In genomic region chr11:119205574-119206511, GRCh38 we compare ENCODE assay signal across 8 cellular contexts. TPM values are rescaled to one million over a fixed set of nuclear protein-coding genes. Genes with fewer than 3 reads are reported as not detected.
DNase-seq lines count a peak whose midpoint lies in the region; ATAC-seq lines count a peak whose summit lies in the region.

CBL (plus strand) TSS chr11:119206339; CDS start chr11:119206418, 79 bp downstream.

- H3K36me3 ChIP-seq in esophagus (ENCODE audit: control insufficient read depth in 2 of 2, insufficient read depth in 2 of 2, low read length in 1 of 2) = no peaks in the 10 kb centered on the region
- H3K36me3 ChIP-seq in mucosa of stomach (ENCODE audit: control insufficient read depth, insufficient read depth, low read length) = no peaks in the 10 kb centered on the region

- no peaks in the 10 kb centered on the region for H3K27me3 Mint-ChIP-seq in IgD-negative memory B cell

- H3K9me3 ChIP-seq in esophagus (ENCODE audit: control insufficient read depth in 2 of 2, insufficient read depth in 1 of 2, low read depth in 1 of 2, low read length in 1 of 2) (no peaks in the 10 kb centered on the region), mucosa of stomach (ENCODE audit: control insufficient read depth, low read length) (no peaks in the 10 kb centered on the region)

- peak within 1 kb of the TSS; percentile 84 to 96 (median 85) for H3K27ac Mint-ChIP-seq in IgD-negative memory B cell

- H3K9me3 Mint-ChIP-seq in IgD-negative memory B cell = no peaks in the 10 kb centered on the region

- H3K36me3 Mint-ChIP-seq in IgD-negative memory B cell = no peaks in the 10 kb centered on the region

- peak within 1 kb of the TSS; percentile 92 to 99 (median 98) for H3K4me3 Mint-ChIP-seq in IgD-negative memory B cell

- H3K4me3 ChIP-seq in esophagus (ENCODE audit: low read depth in 1 of 2, low read length in 2 of 2) (peak within 1 kb of the TSS; percentile 70 to 95), mucosa of stomach (ENCODE audit: low read length) (peak within 1 kb of the TSS; percentile 56)

- H3K27ac ChIP-seq in esophagus (ENCODE audit: low read depth in 2 of 2, low read length in 1 of 2) = peak within 1 kb of the TSS; percentile 96 to 99

- peak; percentile 73 for DNase-seq in DMS153 (lab: John Stamatoyannopoulos, UW)
- DNase-seq in OCI-M2 (lab: John Stamatoyannopoulos, UW; ENCODE audit: unreplicated experiment) = peak; percentile 50
- peak; percentile 99 for DNase-seq in activated T-cell treated with anti-CD3 and anti-CD28 coated beads, Interleukin-2, amount 50 U/mL, for 1 hour
- DNase-seq in stimulated activated CD8-positive, alpha-beta memory T cell treated with anti-CD3 and anti-CD28 coated beads, Interleukin-4, amount 100 ng/mL, for 48 hours = peak; percentile 99

- 1% methylated on average over 45 to 89 of the region's 89 CpGs for WGBS in esophagus, 2 donors

- peak within 1 kb of the TSS; percentile 77 for H3K9ac ChIP-seq in mucosa of stomach (ENCODE audit: low read length)

- ATAC-seq in GM21528 (IDR thresholded peaks at IDR 0.05; ENCODE audit: low FRiP score, unreplicated experiment) = peak; percentile 83

- H3K4me1 ChIP-seq in esophagus (ENCODE audit: control insufficient read depth in 2 of 2, insufficient read depth in 2 of 2, low read length in 1 of 2) (peaks cover 0 to 3% of the 10 kb centered on the region in 2 donors), mucosa of stomach (ENCODE audit: control insufficient read depth, insufficient read depth, low read length) (peaks cover 13% of the 10 kb centered on the region)

- H3K4me1 Mint-ChIP-seq in IgD-negative memory B cell = peaks cover 22 to 29% (median 27%) of the 10 kb centered on the region in 3 donors

- H3K27me3 ChIP-seq in esophagus (ENCODE audit: control insufficient read depth in 1 of 2, insufficient read depth in 2 of 2, low read length in 2 of 2) = no peaks in the 10 kb centered on the region
- H3K27me3 ChIP-seq in mucosa of stomach (ENCODE audit: control insufficient read depth, insufficient read depth, low read length) = no peaks in the 10 kb centered on the region

RNA-seq across cellular contexts. Expression of gene CBL, which starts in this region (rescaled TPM):
- polyA plus RNA-seq in IgD-negative memory B cell = 10.0 TPM
- polyA plus RNA-seq in esophagus = 1 to 10 TPM; 3.0 to 6.2 TPM

Comparison
In these comparisons a context has a peak if more than half of its experiments do, and no peak if none do; other contexts are left out.
1. Peak in every context shown above with its lines: DNase-seq, ATAC-seq, H3K4me3 ChIP-seq and H3K27ac ChIP-seq.